In the genomic region with DNA sequence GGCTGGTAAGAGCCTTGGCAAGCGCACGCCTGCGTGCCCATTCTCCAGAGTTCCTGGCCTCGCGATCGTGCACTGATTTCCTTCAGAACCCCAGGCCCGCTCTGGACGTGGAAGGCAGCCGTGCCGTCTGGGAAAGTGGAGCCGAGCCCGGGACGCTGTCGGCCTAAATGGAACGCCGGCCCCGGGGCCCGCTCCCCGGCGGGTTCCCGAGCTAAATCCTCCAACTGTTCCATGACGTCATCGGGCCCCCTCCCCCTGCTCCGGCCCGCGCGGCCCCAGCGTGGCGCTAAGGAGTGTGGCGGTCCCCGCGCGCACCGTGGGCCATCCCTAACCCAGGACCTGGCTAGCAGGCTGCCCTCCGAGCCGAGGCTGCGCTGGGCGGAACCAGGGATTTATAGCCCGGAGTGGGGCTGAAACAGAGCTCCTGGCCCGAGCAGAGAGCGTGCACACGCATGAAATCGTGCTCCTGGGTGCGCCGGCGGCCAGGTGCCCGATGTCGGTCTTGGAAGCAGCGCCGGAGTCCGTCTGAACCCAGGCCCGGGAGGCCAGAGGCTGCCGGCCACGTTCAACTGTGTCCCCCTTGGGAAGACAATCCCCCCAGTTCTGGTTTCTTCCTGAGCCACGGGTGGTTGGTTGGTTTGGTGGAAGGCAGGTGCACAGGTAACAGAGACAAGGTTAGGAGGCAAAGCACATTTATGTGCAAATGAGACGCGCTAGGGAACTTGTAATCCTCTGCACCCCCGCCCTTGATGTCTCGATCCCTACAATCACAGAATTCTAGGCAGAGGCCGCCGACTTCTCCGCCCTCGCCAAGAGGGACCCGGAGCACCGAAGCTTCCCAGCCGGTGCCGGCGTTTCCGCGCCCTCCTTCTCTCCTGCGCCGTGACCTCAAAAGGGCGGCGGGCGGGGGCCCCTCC, we compare ENCODE assay signal across 2 cellular contexts.
TF ChIP-seq lines count a peak whose summit lies in the region.

No MANE protein-coding gene starts in this region.

TF ChIP-seq in SK-N-SH, 30 proteins besides CTCF, POLR2A, EP300 and RAD21 (continued from another document):
- TF ChIP-seq, protein P1, sequence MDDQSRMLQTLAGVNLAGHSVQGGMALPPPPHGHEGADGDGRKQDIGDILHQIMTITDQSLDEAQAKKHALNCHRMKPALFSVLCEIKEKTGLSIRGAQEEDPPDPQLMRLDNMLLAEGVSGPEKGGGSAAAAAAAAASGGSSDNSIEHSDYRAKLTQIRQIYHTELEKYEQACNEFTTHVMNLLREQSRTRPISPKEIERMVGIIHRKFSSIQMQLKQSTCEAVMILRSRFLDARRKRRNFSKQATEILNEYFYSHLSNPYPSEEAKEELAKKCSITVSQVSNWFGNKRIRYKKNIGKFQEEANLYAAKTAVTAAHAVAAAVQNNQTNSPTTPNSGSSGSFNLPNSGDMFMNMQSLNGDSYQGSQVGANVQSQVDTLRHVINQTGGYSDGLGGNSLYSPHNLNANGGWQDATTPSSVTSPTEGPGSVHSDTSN (IDR thresholded peaks at IDR 0.05), result no peak
- no peak for TF ChIP-seq FOSL2 (IDR thresholded peaks at IDR 0.05; ENCODE audit: borderline replicate concordance, low read depth)
- TF ChIP-seq FOXJ3 (CRISPR knock-in tag; IDR thresholded peaks at IDR 0.05), result no peak

TF ChIP-seq in SK-N-SH treated with all-trans-retinoic acid at 6 μM for 48 hours, 23 proteins besides CTCF, POLR2A, EP300 and RAD21 (continued from another document):
- TF ChIP-seq RARB (CRISPR knock-in tag; IDR thresholded peaks at IDR 0.05) (no peak), ESRRG (CRISPR knock-in tag; IDR thresholded peaks at IDR 0.05) (no peak), ISL1 (CRISPR knock-in tag; IDR thresholded peaks at IDR 0.05) (no peak), GLIS3 (CRISPR knock-in tag; IDR thresholded peaks at IDR 0.05) (no peak), ZFP30 (CRISPR knock-in tag; IDR thresholded peaks at IDR 0.05) (no peak), PPARA (CRISPR knock-in tag; IDR thresholded peaks at IDR 0.05; ENCODE audit: borderline replicate concordance) (no peak), ZFP3 (CRISPR knock-in tag; IDR thresholded peaks at IDR 0.05) (no peak)
- TF ChIP-seq, protein P2, sequence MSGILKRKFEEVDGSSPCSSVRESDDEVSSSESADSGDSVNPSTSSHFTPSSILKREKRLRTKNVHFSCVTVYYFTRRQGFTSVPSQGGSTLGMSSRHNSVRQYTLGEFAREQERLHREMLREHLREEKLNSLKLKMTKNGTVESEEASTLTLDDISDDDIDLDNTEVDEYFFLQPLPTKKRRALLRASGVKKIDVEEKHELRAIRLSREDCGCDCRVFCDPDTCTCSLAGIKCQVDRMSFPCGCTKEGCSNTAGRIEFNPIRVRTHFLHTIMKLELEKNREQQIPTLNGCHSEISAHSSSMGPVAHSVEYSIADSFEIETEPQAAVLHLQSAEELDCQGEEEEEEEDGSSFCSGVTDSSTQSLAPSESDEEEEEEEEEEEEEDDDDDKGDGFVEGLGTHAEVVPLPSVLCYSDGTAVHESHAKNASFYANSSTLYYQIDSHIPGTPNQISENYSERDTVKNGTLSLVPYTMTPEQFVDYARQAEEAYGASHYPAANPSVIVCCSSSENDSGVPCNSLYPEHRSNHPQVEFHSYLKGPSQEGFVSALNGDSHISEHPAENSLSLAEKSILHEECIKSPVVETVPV (CRISPR knock-in tag; IDR thresholded peaks at IDR 0.05), result no peak
TF ChIP-seq in SK-N-SH treated with all-trans-retinoic acid at 6 μM for 48 hours: peak in this region for 0.
